ENCODE assay signal across 25 cellular contexts in genomic region chr2:204561771-204562170, GRCh38.
"Had no signal": no experiment of that assay in that cellular context is flagged by ENCODE, and none has a peak within 500 bp of the region (broad histone marks: within the 10 kb centered on the region; RNA-seq: fewer than 3 reads in every experiment).

No MANE protein-coding gene starts in this region.

- H3K9me3 ChIP-seq: gastrocnemius medialis, lower lobe of right lung, ovary, psoas muscle, thoracic aorta, tibial nerve had no signal

- H3K36me3 ChIP-seq: gastrocnemius medialis, lower lobe of right lung, ovary, spleen, thoracic aorta, tibial nerve, upper lobe of left lung had no signal

- H3K4me1 Mint-ChIP-seq: mesothelial cell of epicardium; neural crest cell; stimulated activated naive B cell treated with anti-CD40 and anti-IgM and Interleukin-4, amounts not matched to agents 10 μg/mL and 1 μg/mL and 100 μg/mL, for 72 hours had no signal

- H3K27me3 Mint-ChIP-seq: memory B cell; naive B cell; stimulated activated naive CD8-positive, alpha-beta T cell treated with anti-CD3 and anti-CD28 coated beads, Interleukin-15, Interleukin-2, amounts not matched to agents 100 ng/mL and 50 ng/mL, for 24 hours had no signal

- H3K4me3 ChIP-seq: mucosa of descending colon, ovary, psoas muscle, skin epidermis, spleen, upper lobe of left lung had no signal

- H3K27me3 ChIP-seq: gastrocnemius medialis, ovary, spleen, tibial nerve, upper lobe of left lung had no signal

- DNase-seq: cortex of kidney; effector memory CD8-positive, alpha-beta T cell; erythroblast; foreskin fibroblast; gastrocnemius medialis; head of caudate nucleus; left ventricle myocardium superior; lower lobe of right lung; mucosa of descending colon; naive B cell; ovary; posterior cingulate gyrus; psoas muscle; right cardiac atrium; spleen; stimulated activated naive B cell treated with anti-CD40 and anti-IgM and Interleukin-4, amounts not matched to agents 10 μg/mL and 1 μg/mL and 100 μg/mL, for 72 hours; upper lobe of left lung had no signal

- H3K4me3 Mint-ChIP-seq: effector memory CD8-positive, alpha-beta T cell; memory B cell; mesothelial cell of epicardium; naive B cell; natural killer cell treated with Interleukin-12 subunit alpha and Interleukin-12 subunit beta and Interleukin-15 and Interleukin-18, amount 100 ng/mL, for 72 hours; neural crest cell; stimulated activated naive B cell treated with anti-CD40 and anti-IgM and Interleukin-4, amounts not matched to agents 10 μg/mL and 1 μg/mL and 100 μg/mL, for 72 hours; stimulated activated naive CD8-positive, alpha-beta T cell treated with anti-CD3 and anti-CD28 coated beads, Interleukin-15, Interleukin-2, amounts not matched to agents 100 ng/mL and 50 ng/mL, for 24 hours had no signal

- H3K27ac Mint-ChIP-seq: effector memory CD8-positive, alpha-beta T cell; memory B cell; mesothelial cell of epicardium; naive B cell; natural killer cell treated with Interleukin-12 subunit alpha and Interleukin-12 subunit beta and Interleukin-15 and Interleukin-18, amount 100 ng/mL, for 72 hours; stimulated activated naive B cell treated with anti-CD40 and anti-IgM and Interleukin-4, amounts not matched to agents 10 μg/mL and 1 μg/mL and 100 μg/mL, for 72 hours; stimulated activated naive CD8-positive, alpha-beta T cell treated with anti-CD3 and anti-CD28 coated beads, Interleukin-15, Interleukin-2, amounts not matched to agents 100 ng/mL and 50 ng/mL, for 24 hours had no signal

- H3K4me1 ChIP-seq: gastrocnemius medialis, lower lobe of right lung, psoas muscle, spleen, upper lobe of left lung had no signal

- ATAC-seq: effector memory CD8-positive, alpha-beta T cell; gastrocnemius medialis; left ventricle myocardium superior; lower lobe of right lung; mucosa of descending colon; natural killer cell treated with Interleukin-12 subunit alpha and Interleukin-12 subunit beta and Interleukin-15 and Interleukin-18, amount 100 ng/mL, for 72 hours; psoas muscle; right cardiac atrium; stimulated activated naive B cell treated with anti-CD40 and anti-IgM and Interleukin-4, amounts not matched to agents 10 μg/mL and 1 μg/mL and 100 μg/mL, for 72 hours had no signal

- H3K27ac ChIP-seq: gastrocnemius medialis, lower lobe of right lung, ovary, psoas muscle, spleen, thoracic aorta, upper lobe of left lung had no signal

- H3K36me3 Mint-ChIP-seq: memory B cell; naive B cell; natural killer cell treated with Interleukin-12 subunit alpha and Interleukin-12 subunit beta and Interleukin-15 and Interleukin-18, amount 100 ng/mL, for 72 hours; stimulated activated naive B cell treated with anti-CD40 and anti-IgM and Interleukin-4, amounts not matched to agents 10 μg/mL and 1 μg/mL and 100 μg/mL, for 72 hours had no signal
